In genomic region chr20:35497780-35498189, GRCh38 we compare ENCODE assay signal across 14 cellular contexts. TPM values are rescaled to one million over a fixed set of nuclear protein-coding genes. Genes with fewer than 3 reads are reported as not detected.
DNase-seq lines count a peak whose midpoint lies in the region; TF ChIP-seq lines count a peak whose summit lies in the region.
"Had no signal": no experiment of that assay in that cellular context is flagged by ENCODE, and none has a peak within 500 bp of the region (broad histone marks: within the 10 kb centered on the region; RNA-seq: fewer than 3 reads in every experiment).

No MANE protein-coding gene starts in this region.

- H2BK120ac ChIP-seq in H9 (ENCODE audit: low read depth, low read length, poor library complexity, severe bottlenecking): no peak overlapping the region

- H3K79me2 ChIP-seq in H9 (ENCODE audit: insufficient read depth, low read length): no peaks in the 10 kb centered on the region

- H4K5ac ChIP-seq in H9 (ENCODE audit: insufficient read length, low read depth, low read length): no peak overlapping the region

- H3K9me3 ChIP-seq in sigmoid colon: no peaks in the 10 kb centered on the region
- no peaks in the 10 kb centered on the region for H3K9me3 ChIP-seq in H9 (ENCODE audit: control insufficient read depth, low read depth, low read length)

- TF ChIP-seq EP300 in sigmoid colon (IDR thresholded peaks at IDR 0.05): no peak

- no peak overlapping the region; a peak in 1 of 7 replicates for H3K27ac Mint-ChIP-seq in H9

- H3K9ac ChIP-seq in H9 (ENCODE audit: extremely low read depth, insufficient read length, low read length): no peak overlapping the region

- no peak overlapping the region for H4K91ac ChIP-seq in H9 (ENCODE audit: insufficient read length, low read depth, low read length)

- H4K8ac ChIP-seq in H9 (replicated peaks; ENCODE audit: insufficient read length, low read depth, low read length): no peak overlapping the region

- H3K4me3 Mint-ChIP-seq in H9: no peak overlapping the region

- H2AFZ ChIP-seq in H9 (ENCODE audit: low read length): no peak overlapping the region

- H3K36me3 ChIP-seq in sigmoid colon: peaks cover 41 to 100% (median 68%) of the 10 kb centered on the region in 4 donors

- H3K27me3 Mint-ChIP-seq in H9 (ENCODE audit: low read depth): no peaks in the 10 kb centered on the region

- 83 to 91% methylated on average over 9 of the region's 9 CpGs for WGBS in sigmoid colon, 2 donors
- no CpG with 5 or more reads among the region's 9 CpGs for WGBS in H9 (ENCODE audit: extremely low coverage, insufficient read length, low lambda C conversion rate)

- no peak overlapping the region for H3K4me2 ChIP-seq in H9 (ENCODE audit: insufficient read depth, insufficient read length, low read length)

- no peaks in the 10 kb centered on the region for H4K20me1 ChIP-seq in H9 (ENCODE audit: control insufficient read depth, insufficient read depth, insufficient read length)

- H3K4me1 ChIP-seq in sigmoid colon: no peaks in the 10 kb centered on the region
- no peaks in the 10 kb centered on the region for H3K4me1 ChIP-seq in H9 (ENCODE audit: insufficient read depth, low read length)

- H2BK5ac ChIP-seq in H9 (ENCODE audit: insufficient read length, low read length): no peak overlapping the region

- no peak for TF ChIP-seq POLR2A in sigmoid colon (IDR thresholded peaks at IDR 0.05)

- H2BK15ac ChIP-seq in H9 (ENCODE audit: low read depth, low read length): no peak overlapping the region

- H3K27ac ChIP-seq in cingulate gyrus (ENCODE audit: low read depth, low read length) (peak overlapping the region; percentile 63), sigmoid colon (peak overlapping the region in 3 of 4 donors; percentile 36 to 65 (median 62)), H9 (ENCODE audit: insufficient read length, low read depth, low read length) (no peak overlapping the region)

- H2BK20ac ChIP-seq in H9 (ENCODE audit: low read depth, low read length, poor library complexity, severe bottlenecking): no peak overlapping the region

- no peak overlapping the region for H3K18ac ChIP-seq in H9 (ENCODE audit: insufficient read length, low read depth, low read length)

- no peak overlapping the region for H3K14ac ChIP-seq in H9 (ENCODE audit: insufficient read depth, low read length)

- H3K56ac ChIP-seq in H9 (ENCODE audit: insufficient read length, low read depth, low read length): no peak overlapping the region

- H3K36me3 Mint-ChIP-seq in H9 (ENCODE audit: insufficient read depth in 1 of 3, low read depth in 3 of 3): peaks cover 38 to 87% (median 87%) of the 10 kb centered on the region in 3 experiments

- no peak overlapping the region for H3K23ac ChIP-seq in H9 (ENCODE audit: insufficient read length, low read depth, low read length)

- H3K27me3 ChIP-seq in sigmoid colon: no peaks in the 10 kb centered on the region
- no peaks in the 10 kb centered on the region for H3K27me3 ChIP-seq in H9 (ENCODE audit: insufficient read depth, low read length)

- TF ChIP-seq CTCF in sigmoid colon (IDR thresholded peaks at IDR 0.05) (no peak), H9 (conservative IDR thresholded peaks at IDR 0.05) (no peak)

- no peaks in the 10 kb centered on the region for H3K4me1 Mint-ChIP-seq in H9

- intact Hi-C loops in sigmoid colon (cut with DNase I): no loop called here

- H3K4ac ChIP-seq in H9 (ENCODE audit: low read depth, low read length): no peak overlapping the region

- no peak overlapping the region for H2AK5ac ChIP-seq in H9 (ENCODE audit: insufficient read length, low read length)

- DNase-seq in C1 segment of cervical spinal cord (lab: John Stamatoyannopoulos, UW) (peak in 11 of 14 donors; percentile 6 to 78 (median 54)), inferior parietal cortex (ENCODE audit: extremely low spot score) (peak; percentile 28), sigmoid colon (peak; percentile 94), amniotic stem cell (lab: John Stamatoyannopoulos, UW) (no peak), kidney glomerular epithelial cell (lab: John Stamatoyannopoulos, UW) (no peak), LoVo (ENCODE audit: low spot score) (no peak), H9 (no peak)
- DNase-seq: activated CD8-positive, alpha-beta memory T cell treated with anti-CD3 and anti-CD28 coated beads, Interleukin-2, amount 50 U/mL, for 48 hours; DMS79 treated with DMSO at 0.1 percent for 48 hours; NCI-H187; NK-92 treated with Interleukin-12 subunit alpha and Interleukin-12 subunit beta, amount 100 ng/mL, for 24 hours had no signal

- H3K4me3 ChIP-seq in sigmoid colon: no peak overlapping the region
- H3K4me3 ChIP-seq: skin epidermis had no signal

- H3K79me1 ChIP-seq in H9 (ENCODE audit: insufficient read depth, low read depth, low read length, poor library complexity, severe bottlenecking): no peaks in the 10 kb centered on the region

- no peak overlapping the region for H2BK12ac ChIP-seq in H9 (ENCODE audit: insufficient read length, low read depth, low read length)

- no peak overlapping the region for H3T11ph ChIP-seq in H9 (ENCODE audit: low read length)

- no peaks in the 10 kb centered on the region for H3K9me3 Mint-ChIP-seq in H9

- H3K23me2 ChIP-seq in H9 (ENCODE audit: insufficient read length, low read depth, low read length, poor library complexity, severe bottlenecking): no peaks in the 10 kb centered on the region

RNA-seq across cellular contexts. Expression of gene C20orf173, which starts 31.7 kb away (rescaled TPM):
- total RNA-seq in sigmoid colon (not detected), H9 (2021) (not detected in 2 replicates)
- not detected for polyA plus RNA-seq in sigmoid colon
- total RNA-seq: urinary bladder had no signal
- polyA plus RNA-seq: urinary bladder had no signal

RNA-seq across cellular contexts. Expression of gene CEP250, which starts 42.4 kb away (rescaled TPM):
- total RNA-seq in sigmoid colon: 10 to 100 TPM; 12.8 to 35.2 (median 16.5) TPM
- 10 to 100 TPM in 1 of 3 donors, 1 to 10 TPM in 2; 6.6 to 20.7 (median 9.7) TPM for polyA plus RNA-seq in sigmoid colon
- total RNA-seq in H9 (2021): 29.8 and 33.9 TPM in 2 replicates

RNA-seq across cellular contexts. Expression of gene ERGIC3, which starts 44.1 kb away (rescaled TPM):
- total RNA-seq in sigmoid colon (100 to 1,000 TPM; 141 to 230 (median 195) TPM), H9 (2021) (187 and 188 TPM in 2 replicates)
- polyA plus RNA-seq in sigmoid colon: 100 to 1,000 TPM; 113 to 200 (median 184) TPM

RNA-seq across cellular contexts. Expression of gene GDF5, which starts 59.8 kb away (rescaled TPM):
- total RNA-seq in sigmoid colon (1 to 10 TPM in 3 of 4 donors, under 1 TPM in 1; 0.82 to 2.8 (median 1.3) TPM), H9 (2021) (not detected in 2 replicates)
- polyA plus RNA-seq in sigmoid colon: under 1 TPM in 1 of 3 donors, not detected in 2; 0.74 TPM

Comparison
In these comparisons a context has a peak if more than half of its experiments do, and no peak if none do; other contexts are left out.
1. DNase-seq: peak in C1 segment of cervical spinal cord (11 of 14), inferior parietal cortex (single experiment) and sigmoid colon (single experiment); none in amniotic stem cell (single experiment), kidney glomerular epithelial cell (single experiment), LoVo (single experiment) and H9 (single experiment).